ENCODE assay signal across 1 cellular context in genomic region chr10:106500585-106501525, GRCh38.
TF ChIP-seq lines count a peak whose summit lies in the region.

No MANE protein-coding gene starts in this region.

TF ChIP-seq in HepG2, 621 proteins besides CTCF, POLR2A, EP300 and RAD21:
- TF ChIP-seq, protein P1, sequence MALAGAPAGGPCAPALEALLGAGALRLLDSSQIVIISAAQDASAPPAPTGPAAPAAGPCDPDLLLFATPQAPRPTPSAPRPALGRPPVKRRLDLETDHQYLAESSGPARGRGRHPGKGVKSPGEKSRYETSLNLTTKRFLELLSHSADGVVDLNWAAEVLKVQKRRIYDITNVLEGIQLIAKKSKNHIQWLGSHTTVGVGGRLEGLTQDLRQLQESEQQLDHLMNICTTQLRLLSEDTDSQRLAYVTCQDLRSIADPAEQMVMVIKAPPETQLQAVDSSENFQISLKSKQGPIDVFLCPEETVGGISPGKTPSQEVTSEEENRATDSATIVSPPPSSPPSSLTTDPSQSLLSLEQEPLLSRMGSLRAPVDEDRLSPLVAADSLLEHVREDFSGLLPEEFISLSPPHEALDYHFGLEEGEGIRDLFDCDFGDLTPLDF (CRISPR knock-in tag; IDR thresholded peaks at IDR 0.05), result no peak
- TF ChIP-seq YY1 (IDR thresholded peaks at IDR 0.05; ENCODE audit: insufficient read depth, insufficient replicate concordance, low read depth, low read length) (no peak), ARID2 (CRISPR knock-in tag; IDR thresholded peaks at IDR 0.05; ENCODE audit: borderline replicate concordance) (no peak), ZNF484 (CRISPR knock-in tag; IDR thresholded peaks at IDR 0.05; ENCODE audit: borderline replicate concordance, low read depth) (no peak), SRSF4 (IDR thresholded peaks at IDR 0.05; ENCODE audit: low read depth, low read length, poor library complexity, severe bottlenecking) (no peak), ZEB1 (IDR thresholded peaks at IDR 0.05; ENCODE audit: insufficient replicate concordance, low read depth) (no peak), HDAC6 (IDR thresholded peaks at IDR 0.05; ENCODE audit: low read depth, low read length) (no peak), ZMYM3 (CRISPR knock-in tag; IDR thresholded peaks at IDR 0.05) (no peak), GTF3A (CRISPR knock-in tag; conservative IDR thresholded peaks at IDR 0.05) (no peak), ZNF124 (CRISPR knock-in tag; IDR thresholded peaks at IDR 0.05) (no peak), SRY (CRISPR knock-in tag; IDR thresholded peaks at IDR 0.05) (no peak), ZNF180 (CRISPR knock-in tag; IDR thresholded peaks at IDR 0.05; ENCODE audit: borderline replicate concordance, low read depth) (no peak), ZSCAN30 (CRISPR knock-in tag; IDR thresholded peaks at IDR 0.05) (no peak), ASH2L (IDR thresholded peaks at IDR 0.05; ENCODE audit: insufficient read length, low read depth, low read length) (no peak), HHEX (CRISPR knock-in tag; IDR thresholded peaks at IDR 0.05) (no peak), POLR2AphosphoS5 (IDR thresholded peaks at IDR 0.05; ENCODE audit: low read depth, low read length) (no peak)
- TF ChIP-seq, protein P2, sequence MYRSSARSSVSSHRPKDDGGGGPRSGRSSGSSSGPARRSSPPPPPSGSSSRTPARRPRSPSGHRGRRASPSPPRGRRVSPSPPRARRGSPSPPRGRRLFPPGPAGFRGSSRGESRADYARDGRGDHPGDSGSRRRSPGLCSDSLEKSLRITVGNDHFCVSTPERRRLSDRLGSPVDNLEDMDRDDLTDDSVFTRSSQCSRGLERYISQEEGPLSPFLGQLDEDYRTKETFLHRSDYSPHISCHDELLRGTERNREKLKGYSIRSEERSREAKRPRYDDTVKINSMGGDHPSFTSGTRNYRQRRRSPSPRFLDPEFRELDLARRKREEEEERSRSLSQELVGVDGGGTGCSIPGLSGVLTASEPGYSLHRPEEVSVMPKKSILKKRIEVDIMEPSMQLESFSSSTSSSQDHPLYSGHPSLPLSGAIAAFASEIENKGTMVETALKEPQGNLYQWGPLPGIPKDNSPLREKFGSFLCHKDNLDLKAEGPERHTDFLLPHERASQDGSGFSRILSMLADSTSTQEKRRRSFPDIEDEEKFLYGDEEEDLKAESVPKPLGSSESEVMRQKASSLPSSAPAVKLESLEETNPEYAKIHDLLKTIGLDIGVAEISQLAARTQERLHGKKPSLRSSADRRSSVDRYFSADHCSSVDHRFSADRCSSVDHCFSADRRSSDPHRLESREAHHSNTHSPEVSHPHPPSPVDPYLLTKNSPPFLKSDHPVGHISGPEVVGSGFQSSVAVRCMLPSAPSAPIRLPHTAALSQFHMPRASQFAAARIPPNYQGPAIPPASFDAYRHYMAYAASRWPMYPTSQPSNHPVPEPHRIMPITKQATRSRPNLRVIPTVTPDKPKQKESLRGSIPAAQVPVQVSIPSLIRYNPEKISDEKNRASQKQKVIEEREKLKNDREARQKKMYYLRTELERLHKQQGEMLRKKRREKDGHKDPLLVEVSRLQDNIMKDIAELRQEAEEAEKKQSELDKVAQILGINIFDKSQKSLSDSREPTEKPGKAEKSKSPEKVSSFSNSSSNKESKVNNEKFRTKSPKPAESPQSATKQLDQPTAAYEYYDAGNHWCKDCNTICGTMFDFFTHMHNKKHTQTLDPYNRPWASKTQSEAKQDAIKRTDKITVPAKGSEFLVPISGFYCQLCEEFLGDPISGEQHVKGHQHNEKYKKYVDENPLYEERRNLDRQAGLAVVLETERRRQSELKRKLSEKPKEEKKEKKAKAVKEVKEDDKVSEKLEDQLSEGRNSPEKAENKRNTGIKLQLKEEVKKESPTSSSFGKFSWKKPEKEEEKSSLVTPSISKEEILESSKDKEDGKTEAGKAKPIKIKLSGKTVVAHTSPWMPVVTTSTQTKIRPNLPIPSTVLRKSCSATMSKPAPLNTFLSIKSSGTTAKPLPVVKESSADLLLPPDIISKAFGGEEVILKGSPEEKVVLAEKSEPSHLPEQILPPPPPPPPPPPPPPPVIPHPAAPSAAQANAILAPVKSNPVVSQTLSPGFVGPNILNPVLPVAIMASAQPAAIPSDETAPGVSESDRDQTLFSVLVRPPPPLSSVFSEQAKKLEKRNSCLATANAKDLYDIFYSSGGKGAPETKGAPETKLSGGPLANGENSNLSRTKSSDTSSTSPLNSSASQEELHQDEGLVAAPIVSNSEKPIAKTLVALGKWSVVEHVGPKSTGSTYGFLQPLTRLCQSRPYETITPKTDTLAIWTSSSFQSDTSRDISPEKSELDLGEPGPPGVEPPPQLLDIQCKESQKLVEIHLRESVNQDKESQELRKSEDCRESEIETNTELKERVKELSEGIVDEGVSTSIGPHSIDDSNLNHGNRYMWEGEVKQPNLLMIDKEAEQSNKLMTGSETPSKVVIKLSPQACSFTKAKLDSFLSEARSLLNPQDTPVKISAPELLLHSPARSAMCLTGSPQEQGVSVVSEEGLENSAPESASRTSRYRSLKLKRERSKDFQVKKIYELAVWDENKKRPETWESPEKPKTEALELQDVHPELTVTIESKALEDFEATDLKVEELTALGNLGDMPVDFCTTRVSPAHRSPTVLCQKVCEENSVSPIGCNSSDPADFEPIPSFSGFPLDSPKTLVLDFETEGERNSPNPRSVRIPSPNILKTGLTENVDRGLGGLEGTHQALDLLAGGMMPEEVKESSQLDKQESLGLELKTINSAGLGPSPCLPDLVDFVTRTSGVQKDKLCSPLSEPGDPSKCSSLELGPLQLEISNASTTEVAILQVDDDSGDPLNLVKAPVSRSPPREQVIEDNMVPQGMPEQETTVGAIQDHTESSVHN (CRISPR knock-in tag; IDR thresholded peaks at IDR 0.05), result no peak
- TF ChIP-seq, protein P3, sequence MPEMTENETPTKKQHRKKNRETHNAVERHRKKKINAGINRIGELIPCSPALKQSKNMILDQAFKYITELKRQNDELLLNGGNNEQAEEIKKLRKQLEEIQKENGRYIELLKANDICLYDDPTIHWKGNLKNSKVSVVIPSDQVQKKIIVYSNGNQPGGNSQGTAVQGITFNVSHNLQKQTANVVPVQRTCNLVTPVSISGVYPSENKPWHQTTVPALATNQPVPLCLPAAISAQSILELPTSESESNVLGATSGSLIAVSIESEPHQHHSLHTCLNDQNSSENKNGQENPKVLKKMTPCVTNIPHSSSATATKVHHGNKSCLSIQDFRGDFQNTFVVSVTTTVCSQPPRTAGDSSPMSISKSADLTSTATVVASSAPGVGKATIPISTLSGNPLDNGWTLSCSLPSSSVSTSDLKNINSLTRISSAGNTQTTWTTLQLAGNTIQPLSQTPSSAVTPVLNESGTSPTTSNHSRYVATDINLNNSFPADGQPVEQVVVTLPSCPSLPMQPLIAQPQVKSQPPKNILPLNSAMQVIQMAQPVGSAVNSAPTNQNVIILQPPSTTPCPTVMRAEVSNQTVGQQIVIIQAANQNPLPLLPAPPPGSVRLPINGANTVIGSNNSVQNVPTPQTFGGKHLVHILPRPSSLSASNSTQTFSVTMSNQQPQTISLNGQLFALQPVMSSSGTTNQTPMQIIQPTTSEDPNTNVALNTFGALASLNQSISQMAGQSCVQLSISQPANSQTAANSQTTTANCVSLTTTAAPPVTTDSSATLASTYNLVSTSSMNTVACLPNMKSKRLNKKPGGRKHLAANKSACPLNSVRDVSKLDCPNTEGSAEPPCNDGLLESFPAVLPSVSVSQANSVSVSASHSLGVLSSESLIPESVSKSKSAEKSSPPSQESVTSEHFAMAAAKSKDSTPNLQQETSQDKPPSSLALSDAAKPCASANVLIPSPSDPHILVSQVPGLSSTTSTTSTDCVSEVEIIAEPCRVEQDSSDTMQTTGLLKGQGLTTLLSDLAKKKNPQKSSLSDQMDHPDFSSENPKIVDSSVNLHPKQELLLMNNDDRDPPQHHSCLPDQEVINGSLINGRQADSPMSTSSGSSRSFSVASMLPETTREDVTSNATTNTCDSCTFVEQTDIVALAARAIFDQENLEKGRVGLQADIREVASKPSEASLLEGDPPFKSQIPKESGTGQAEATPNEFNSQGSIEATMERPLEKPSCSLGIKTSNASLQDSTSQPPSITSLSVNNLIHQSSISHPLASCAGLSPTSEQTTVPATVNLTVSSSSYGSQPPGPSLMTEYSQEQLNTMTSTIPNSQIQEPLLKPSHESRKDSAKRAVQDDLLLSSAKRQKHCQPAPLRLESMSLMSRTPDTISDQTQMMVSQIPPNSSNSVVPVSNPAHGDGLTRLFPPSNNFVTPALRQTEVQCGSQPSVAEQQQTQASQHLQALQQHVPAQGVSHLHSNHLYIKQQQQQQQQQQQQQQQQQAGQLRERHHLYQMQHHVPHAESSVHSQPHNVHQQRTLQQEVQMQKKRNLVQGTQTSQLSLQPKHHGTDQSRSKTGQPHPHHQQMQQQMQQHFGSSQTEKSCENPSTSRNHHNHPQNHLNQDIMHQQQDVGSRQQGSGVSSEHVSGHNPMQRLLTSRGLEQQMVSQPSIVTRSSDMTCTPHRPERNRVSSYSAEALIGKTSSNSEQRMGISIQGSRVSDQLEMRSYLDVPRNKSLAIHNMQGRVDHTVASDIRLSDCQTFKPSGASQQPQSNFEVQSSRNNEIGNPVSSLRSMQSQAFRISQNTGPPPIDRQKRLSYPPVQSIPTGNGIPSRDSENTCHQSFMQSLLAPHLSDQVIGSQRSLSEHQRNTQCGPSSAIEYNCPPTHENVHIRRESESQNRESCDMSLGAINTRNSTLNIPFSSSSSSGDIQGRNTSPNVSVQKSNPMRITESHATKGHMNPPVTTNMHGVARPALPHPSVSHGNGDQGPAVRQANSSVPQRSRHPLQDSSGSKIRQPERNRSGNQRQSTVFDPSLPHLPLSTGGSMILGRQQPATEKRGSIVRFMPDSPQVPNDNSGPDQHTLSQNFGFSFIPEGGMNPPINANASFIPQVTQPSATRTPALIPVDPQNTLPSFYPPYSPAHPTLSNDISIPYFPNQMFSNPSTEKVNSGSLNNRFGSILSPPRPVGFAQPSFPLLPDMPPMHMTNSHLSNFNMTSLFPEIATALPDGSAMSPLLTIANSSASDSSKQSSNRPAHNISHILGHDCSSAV (CRISPR knock-in tag; IDR thresholded peaks at IDR 0.05; ENCODE audit: borderline replicate concordance), result no peak
- TF ChIP-seq, protein P4, sequence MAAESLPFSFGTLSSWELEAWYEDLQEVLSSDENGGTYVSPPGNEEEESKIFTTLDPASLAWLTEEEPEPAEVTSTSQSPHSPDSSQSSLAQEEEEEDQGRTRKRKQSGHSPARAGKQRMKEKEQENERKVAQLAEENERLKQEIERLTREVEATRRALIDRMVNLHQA (CRISPR knock-in tag; IDR thresholded peaks at IDR 0.05), result no peak
